Comparison of ENCODE assay signal across 23 cellular contexts in the genomic region with DNA sequence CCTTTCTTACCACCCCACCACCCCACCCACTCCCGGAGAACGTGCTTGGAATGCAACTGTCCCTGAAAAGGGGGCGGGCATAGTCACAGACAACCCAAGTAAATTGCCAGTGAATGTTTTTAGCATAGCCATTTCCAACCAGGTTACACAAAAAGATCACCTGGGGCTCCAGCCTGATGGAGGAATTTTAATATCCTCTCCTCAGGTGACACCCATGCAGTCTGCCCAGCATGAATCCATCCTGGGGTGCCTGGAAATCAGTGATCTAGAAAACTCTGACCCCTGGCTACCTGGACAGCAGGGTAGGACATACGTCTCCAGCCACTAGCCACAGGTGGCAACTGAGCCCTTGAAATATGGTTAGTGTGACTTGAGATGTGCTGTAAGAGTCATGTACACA.
A peak's percentile ranks its signal among the peaks of the same experiment; 100 is the strongest.
DNase-seq lines count a peak whose midpoint lies in the region; ATAC-seq and TF ChIP-seq lines count a peak whose summit lies in the region.
"Had no signal": no experiment of that assay in that cellular context is flagged by ENCODE, and none has a peak within 500 bp of the region (broad histone marks: within the 10 kb centered on the region; RNA-seq: fewer than 3 reads in every experiment).

No MANE protein-coding gene starts in this region.

- H3K9me3 ChIP-seq in psoas muscle: no peaks in the 10 kb centered on the region
- H3K9me3 ChIP-seq in aorta (ENCODE audit: control insufficient read depth, low read length): no peaks in the 10 kb centered on the region
- H3K9me3 ChIP-seq: HAP-1 had no signal

- intact Hi-C loops in psoas muscle (cut with DNase I) (loop anchor here in 1 of 2 donors (10.0 kb wide), 1 partner anchor 55 kb away; no protein-coding TSS in a partner anchor), aorta (cut with DNase I) (loop anchor here in 1 of 2 donors (10.0 kb wide), 1 partner anchor 55 kb away; no protein-coding TSS in a partner anchor), natural killer cell (cut with micrococcal nuclease) (no loop called here)

- H3K4me1 Mint-ChIP-seq in natural killer cell: no peaks in the 10 kb centered on the region
- H3K4me1 Mint-ChIP-seq: activated CD4-positive, alpha-beta T cell treated with anti-CD3 and anti-CD28 coated beads, Interleukin-2, amount 10 ng/mL, durations not matched to agents 24 days and 14 days had no signal

- H3K27ac ChIP-seq in psoas muscle: peak overlapping the region; percentile 36
- H3K27ac ChIP-seq in aorta (ENCODE audit: low read depth in 1 of 2, low read length in 2 of 2): peak overlapping the region; percentile 32 to 36

- H3K4me1 ChIP-seq in psoas muscle: peaks cover 57% of the 10 kb centered on the region
- H3K4me1 ChIP-seq in aorta (ENCODE audit: control insufficient read depth in 1 of 2, insufficient read depth in 2 of 2, low read length in 2 of 2): peaks cover 11 to 23% of the 10 kb centered on the region in 2 donors
- H3K4me1 ChIP-seq: HAP-1 had no signal

- ATAC-seq in psoas muscle (peak; percentile 17 to 58 (median 54)), aorta (ENCODE audit: low FRiP score) (no peak), natural killer cell (no peak)
- ATAC-seq: Panc1 had no signal

- H3K27ac Mint-ChIP-seq in natural killer cell: no peak overlapping the region
- H3K27ac Mint-ChIP-seq: activated CD4-positive, alpha-beta T cell treated with anti-CD3 and anti-CD28 coated beads, Interleukin-2, amount 10 ng/mL, durations not matched to agents 24 days and 14 days; activated naive CD8-positive, alpha-beta T cell treated with anti-CD3 and anti-CD28 coated beads, Interleukin-2, amount 10 ng/mL, durations not matched to agents 7 days and 5 days; CD4-positive, alpha-beta T cell; progenitor cell of endocrine pancreas had no signal

- no peaks in the 10 kb centered on the region for H3K27me3 ChIP-seq in psoas muscle (ENCODE audit: insufficient read depth in 3 of 3, low read length in 2 of 3)
- H3K27me3 ChIP-seq in aorta (ENCODE audit: control insufficient read depth in 1 of 2, insufficient read depth in 2 of 2, low read length in 1 of 2): no peaks in the 10 kb centered on the region

- H3K36me3 Mint-ChIP-seq in natural killer cell: no peaks in the 10 kb centered on the region
- H3K36me3 Mint-ChIP-seq: activated naive CD8-positive, alpha-beta T cell treated with anti-CD3 and anti-CD28 coated beads, Interleukin-2, amount 10 ng/mL, durations not matched to agents 7 days and 5 days had no signal

- H3K4me3 Mint-ChIP-seq in natural killer cell: no peak overlapping the region
- H3K4me3 Mint-ChIP-seq: activated CD4-positive, alpha-beta T cell treated with anti-CD3 and anti-CD28 coated beads, Interleukin-2, amount 10 ng/mL, durations not matched to agents 24 days and 14 days; activated naive CD8-positive, alpha-beta T cell treated with anti-CD3 and anti-CD28 coated beads, Interleukin-2, amount 10 ng/mL, durations not matched to agents 7 days and 5 days; CD4-positive, alpha-beta T cell had no signal

- H3K36me3 ChIP-seq in psoas muscle (ENCODE audit: insufficient read depth in 1 of 2, low read depth in 1 of 2) (no peaks in the 10 kb centered on the region), aorta (ENCODE audit: control insufficient read depth in 1 of 2, insufficient read depth in 2 of 2, low read length in 1 of 2) (peaks cover 0 to 3% of the 10 kb centered on the region in 2 donors)
- H3K36me3 ChIP-seq: HAP-1 had no signal

- peaks cover 0 to 15% of the 10 kb centered on the region in 2 donors for H3K27me3 Mint-ChIP-seq in natural killer cell (ENCODE audit: low read depth in 2 of 2)
- H3K27me3 Mint-ChIP-seq: CD4-positive, alpha-beta T cell had no signal

- no peaks in the 10 kb centered on the region for H3K9me3 Mint-ChIP-seq in natural killer cell
- H3K9me3 Mint-ChIP-seq: activated CD4-positive, alpha-beta T cell treated with anti-CD3 and anti-CD28 coated beads, Interleukin-2, amount 10 ng/mL, durations not matched to agents 24 days and 14 days; activated naive CD8-positive, alpha-beta T cell treated with anti-CD3 and anti-CD28 coated beads, Interleukin-2, amount 10 ng/mL, durations not matched to agents 7 days and 5 days; CD4-positive, alpha-beta T cell had no signal

- DNase-seq in NCI-H510A treated with DMSO at 0.1 percent for 48 hours (lab: John Stamatoyannopoulos, UW): peak; percentile 76
- no peak for DNase-seq in NCI-H510A (lab: John Stamatoyannopoulos, UW)
- peak; percentile 44 for DNase-seq in iPS-NIHi11 (ENCODE audit: low spot score)
- DNase-seq in psoas muscle: no peak
- DNase-seq in aorta: no peak
- DNase-seq in natural killer cell: no peak
- no peak for DNase-seq in activated CD4-positive, CD25-positive, alpha-beta regulatory T cell treated with anti-CD3 and anti-CD28 coated beads, Interleukin-2, amount 50 U/mL, for 72 hours
- DNase-seq in kidney glomerular epithelial cell (lab: John Stamatoyannopoulos, UW): no peak
- DNase-seq: activated CD4-positive, alpha-beta T cell treated with anti-CD3 and anti-CD28 coated beads, Interleukin-2, amount 10 ng/mL, durations not matched to agents 24 days and 14 days; activated gamma-delta T cell; activated naive CD8-positive, alpha-beta T cell treated with anti-CD3 and anti-CD28 coated beads, Interleukin-2, amount 10 ng/mL, durations not matched to agents 7 days and 5 days; activated T-cell treated with anti-CD3 and anti-CD28 coated beads, Interleukin-2, amount 50 U/mL, for 1 hour; AML-193; CD4-positive, alpha-beta T cell; glutamatergic neuron; kidney; NCI-H1436; SIG-M5; stimulated activated naive CD4-positive, alpha-beta T cell treated with Interleukin-2 at 50 U/mL for 16 hours; trophoblast cell had no signal

- H3K4me3 ChIP-seq in psoas muscle (no peak overlapping the region), aorta (ENCODE audit: low read length in 2 of 2) (no peak overlapping the region)
- H3K4me3 ChIP-seq: HAP-1 had no signal

- TF ChIP-seq CTCF in psoas muscle (IDR thresholded peaks at IDR 0.05) (no peak), natural killer cell (IDR thresholded peaks at IDR 0.05) (no peak)

- 55 to 73% (median 64%) methylated on average over 4 of the region's 4 CpGs for WGBS in psoas muscle, 3 donors
- WGBS in aorta, 2 donors: 46 to 53% methylated on average over 4 of the region's 4 CpGs

Comparison
In these comparisons a context has a peak if more than half of its experiments do, and no peak if none do; other contexts are left out.
1. DNase-seq: peak in NCI-H510A treated with DMSO at 0.1 percent for 48 hours (single experiment) and iPS-NIHi11 (single experiment); none in NCI-H510A (single experiment), psoas muscle (0 of 2), aorta (0 of 2), natural killer cell (single experiment), activated CD4-positive, CD25-positive, alpha-beta regulatory T cell treated with anti-CD3 and anti-CD28 coated beads, Interleukin-2, amount 50 U/mL, for 72 hours (single experiment) and kidney glomerular epithelial cell (single experiment).
2. ATAC-seq: peak in psoas muscle (4 of 4); none in aorta (single experiment) and natural killer cell (0 of 3).